1 cellular context compared by ENCODE assay signal in genomic region chr6:86685230-86685797, GRCh38.
TF ChIP-seq lines count a peak whose summit lies in the region.

No MANE protein-coding gene starts in this region.

TF ChIP-seq in K562, 482 proteins besides CTCF, POLR2A, EP300 and RAD21 (continued from another document and continues in another):
- TF ChIP-seq ZBTB9 (CRISPR knock-in tag; IDR thresholded peaks at IDR 0.05) (no peak), ZNF79 (CRISPR knock-in tag; IDR thresholded peaks at IDR 0.05; ENCODE audit: low read depth) (0 out of 2 replicates have a peak, but pooled peaks have one; percentile 32), ERF (CRISPR knock-in tag; IDR thresholded peaks at IDR 0.05) (no peak), ZNF655 (CRISPR knock-in tag; IDR thresholded peaks at IDR 0.05) (no peak), CBX1 (IDR thresholded peaks at IDR 0.05; ENCODE audit: low read depth) (no peak), E2F5 (CRISPR knock-in tag; IDR thresholded peaks at IDR 0.05) (no peak), ZNF274 (IDR thresholded peaks at IDR 0.05; ENCODE audit: borderline replicate concordance, low read depth, low read length) (no peak), RNF2 (IDR thresholded peaks at IDR 0.05) (no peak), ZNF174 (CRISPR knock-in tag; IDR thresholded peaks at IDR 0.05) (no peak), CBFA2T3 (IDR thresholded peaks at IDR 0.05) (peak; percentile 52; the same call in 1 of the 2 replicates), SOX6 (IDR thresholded peaks at IDR 0.05) (peak; percentile 76), HOXB6 (CRISPR knock-in tag; IDR thresholded peaks at IDR 0.05; ENCODE audit: borderline replicate concordance) (no peak), ZBTB11 (CRISPR knock-in tag; IDR thresholded peaks at IDR 0.05) (peak in 1 of 3 experiments; percentile 22; a peak in 1 of 6 replicates), FOSL1 (tag; conservative IDR thresholded peaks at IDR 0.05) (peak; percentile 97), KLF6 (CRISPR knock-in tag; IDR thresholded peaks at IDR 0.05; ENCODE audit: borderline replicate concordance) (no peak), ZNF3 (CRISPR knock-in tag; IDR thresholded peaks at IDR 0.05) (no peak), CTBP1 (IDR thresholded peaks at IDR 0.05; ENCODE audit: borderline replicate concordance) (no peak), SMARCC2 (IDR thresholded peaks at IDR 0.05; ENCODE audit: low read depth) (peak; percentile 90), ZNF143 (CRISPR knock-in tag; IDR thresholded peaks at IDR 0.05) (no peak), ZNF24 (IDR thresholded peaks at IDR 0.05) (no peak), EP400 (IDR thresholded peaks at IDR 0.05) (no peak), ZC3H4 (CRISPR knock-in tag; IDR thresholded peaks at IDR 0.05; ENCODE audit: borderline replicate concordance) (no peak), MEIS2 (IDR thresholded peaks at IDR 0.05; ENCODE audit: partially characterized antibody) (peak; percentile 94), MTA3 (IDR thresholded peaks at IDR 0.05; ENCODE audit: borderline replicate concordance) (0 out of 2 replicates have a peak, but pooled peaks have one; percentile 24), BMI1 (IDR thresholded peaks at IDR 0.05; ENCODE audit: low read length) (no peak), SP2 (IDR thresholded peaks at IDR 0.05; ENCODE audit: extremely low read depth, low read depth, low read length, poor library complexity, severe bottlenecking) (no peak), MTA1 (IDR thresholded peaks at IDR 0.05; ENCODE audit: borderline replicate concordance) (0 out of 2 replicates have a peak, but pooled peaks have one; percentile 28), BCOR (IDR thresholded peaks at IDR 0.05) (no peak), MTA2 (IDR thresholded peaks at IDR 0.05; ENCODE audit: low read depth) (no peak), GATAD2A (IDR thresholded peaks at IDR 0.05) (0 out of 2 replicates have a peak, but pooled peaks have one; percentile 63), SIX5 (IDR thresholded peaks at IDR 0.05; ENCODE audit: borderline replicate concordance in 1 of 2, insufficient read depth in 1 of 2, low read depth in 1 of 2, low read length in 2 of 2) (no peak), MAFG (tag; conservative IDR thresholded peaks at IDR 0.05) (no peak), POLR2AphosphoS2 (IDR thresholded peaks at IDR 0.05; ENCODE audit: low read length) (no peak), CBFA2T2 (conservative IDR thresholded peaks at IDR 0.05) (peak; percentile 16; the same call in 1 of the 2 replicates), RBBP5 (IDR thresholded peaks at IDR 0.05; ENCODE audit: borderline replicate concordance, insufficient read depth, low read length, poor library complexity, severe bottlenecking) (no peak), ZKSCAN8 (CRISPR knock-in tag; IDR thresholded peaks at IDR 0.05) (no peak), SLC30A9 (CRISPR knock-in tag; IDR thresholded peaks at IDR 0.05) (no peak), NCOR1 (IDR thresholded peaks at IDR 0.05) (peak; percentile 28), STAT5A (IDR thresholded peaks at IDR 0.05; ENCODE audit: borderline replicate concordance, low read length) (0 out of 2 replicates have a peak, but pooled peaks have one; percentile 24)
- TF ChIP-seq, protein P1, sequence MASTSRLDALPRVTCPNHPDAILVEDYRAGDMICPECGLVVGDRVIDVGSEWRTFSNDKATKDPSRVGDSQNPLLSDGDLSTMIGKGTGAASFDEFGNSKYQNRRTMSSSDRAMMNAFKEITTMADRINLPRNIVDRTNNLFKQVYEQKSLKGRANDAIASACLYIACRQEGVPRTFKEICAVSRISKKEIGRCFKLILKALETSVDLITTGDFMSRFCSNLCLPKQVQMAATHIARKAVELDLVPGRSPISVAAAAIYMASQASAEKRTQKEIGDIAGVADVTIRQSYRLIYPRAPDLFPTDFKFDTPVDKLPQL (IDR thresholded peaks at IDR 0.05; ENCODE audit: extremely low read depth, insufficient read length): no peak
- TF ChIP-seq, protein P2, sequence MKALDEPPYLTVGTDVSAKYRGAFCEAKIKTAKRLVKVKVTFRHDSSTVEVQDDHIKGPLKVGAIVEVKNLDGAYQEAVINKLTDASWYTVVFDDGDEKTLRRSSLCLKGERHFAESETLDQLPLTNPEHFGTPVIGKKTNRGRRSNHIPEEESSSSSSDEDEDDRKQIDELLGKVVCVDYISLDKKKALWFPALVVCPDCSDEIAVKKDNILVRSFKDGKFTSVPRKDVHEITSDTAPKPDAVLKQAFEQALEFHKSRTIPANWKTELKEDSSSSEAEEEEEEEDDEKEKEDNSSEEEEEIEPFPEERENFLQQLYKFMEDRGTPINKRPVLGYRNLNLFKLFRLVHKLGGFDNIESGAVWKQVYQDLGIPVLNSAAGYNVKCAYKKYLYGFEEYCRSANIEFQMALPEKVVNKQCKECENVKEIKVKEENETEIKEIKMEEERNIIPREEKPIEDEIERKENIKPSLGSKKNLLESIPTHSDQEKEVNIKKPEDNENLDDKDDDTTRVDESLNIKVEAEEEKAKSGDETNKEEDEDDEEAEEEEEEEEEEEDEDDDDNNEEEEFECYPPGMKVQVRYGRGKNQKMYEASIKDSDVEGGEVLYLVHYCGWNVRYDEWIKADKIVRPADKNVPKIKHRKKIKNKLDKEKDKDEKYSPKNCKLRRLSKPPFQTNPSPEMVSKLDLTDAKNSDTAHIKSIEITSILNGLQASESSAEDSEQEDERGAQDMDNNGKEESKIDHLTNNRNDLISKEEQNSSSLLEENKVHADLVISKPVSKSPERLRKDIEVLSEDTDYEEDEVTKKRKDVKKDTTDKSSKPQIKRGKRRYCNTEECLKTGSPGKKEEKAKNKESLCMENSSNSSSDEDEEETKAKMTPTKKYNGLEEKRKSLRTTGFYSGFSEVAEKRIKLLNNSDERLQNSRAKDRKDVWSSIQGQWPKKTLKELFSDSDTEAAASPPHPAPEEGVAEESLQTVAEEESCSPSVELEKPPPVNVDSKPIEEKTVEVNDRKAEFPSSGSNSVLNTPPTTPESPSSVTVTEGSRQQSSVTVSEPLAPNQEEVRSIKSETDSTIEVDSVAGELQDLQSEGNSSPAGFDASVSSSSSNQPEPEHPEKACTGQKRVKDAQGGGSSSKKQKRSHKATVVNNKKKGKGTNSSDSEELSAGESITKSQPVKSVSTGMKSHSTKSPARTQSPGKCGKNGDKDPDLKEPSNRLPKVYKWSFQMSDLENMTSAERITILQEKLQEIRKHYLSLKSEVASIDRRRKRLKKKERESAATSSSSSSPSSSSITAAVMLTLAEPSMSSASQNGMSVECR (CRISPR knock-in tag; IDR thresholded peaks at IDR 0.05): no peak
- TF ChIP-seq, protein P3, sequence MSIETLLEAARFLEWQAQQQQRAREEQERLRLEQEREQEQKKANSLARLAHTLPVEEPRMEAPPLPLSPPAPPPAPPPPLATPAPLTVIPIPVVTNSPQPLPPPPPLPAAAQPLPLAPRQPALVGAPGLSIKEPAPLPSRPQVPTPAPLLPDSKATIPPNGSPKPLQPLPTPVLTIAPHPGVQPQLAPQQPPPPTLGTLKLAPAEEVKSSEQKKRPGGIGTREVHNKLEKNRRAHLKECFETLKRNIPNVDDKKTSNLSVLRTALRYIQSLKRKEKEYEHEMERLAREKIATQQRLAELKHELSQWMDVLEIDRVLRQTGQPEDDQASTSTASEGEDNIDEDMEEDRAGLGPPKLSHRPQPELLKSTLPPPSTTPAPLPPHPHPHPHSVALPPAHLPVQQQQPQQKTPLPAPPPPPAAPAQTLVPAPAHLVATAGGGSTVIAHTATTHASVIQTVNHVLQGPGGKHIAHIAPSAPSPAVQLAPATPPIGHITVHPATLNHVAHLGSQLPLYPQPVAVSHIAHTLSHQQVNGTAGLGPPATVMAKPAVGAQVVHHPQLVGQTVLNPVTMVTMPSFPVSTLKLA (conservative IDR thresholded peaks at IDR 0.05): no peak
- TF ChIP-seq, protein P4, sequence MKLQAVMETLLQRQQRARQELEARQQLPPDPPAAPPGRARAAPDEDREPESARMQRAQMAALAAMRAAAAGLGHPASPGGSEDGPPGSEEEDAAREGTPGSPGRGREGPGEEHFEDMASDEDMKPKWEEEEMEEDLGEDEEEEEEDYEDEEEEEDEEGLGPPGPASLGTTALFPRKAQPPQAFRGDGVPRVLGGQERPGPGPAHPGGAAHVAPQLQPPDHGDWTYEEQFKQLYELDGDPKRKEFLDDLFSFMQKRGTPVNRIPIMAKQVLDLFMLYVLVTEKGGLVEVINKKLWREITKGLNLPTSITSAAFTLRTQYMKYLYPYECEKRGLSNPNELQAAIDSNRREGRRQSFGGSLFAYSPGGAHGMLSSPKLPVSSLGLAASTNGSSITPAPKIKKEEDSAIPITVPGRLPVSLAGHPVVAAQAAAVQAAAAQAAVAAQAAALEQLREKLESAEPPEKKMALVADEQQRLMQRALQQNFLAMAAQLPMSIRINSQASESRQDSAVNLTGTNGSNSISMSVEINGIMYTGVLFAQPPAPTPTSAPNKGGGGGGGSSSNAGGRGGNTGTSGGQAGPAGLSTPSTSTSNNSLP (IDR thresholded peaks at IDR 0.05; ENCODE audit: borderline replicate concordance, low read depth, low read length): 0 out of 2 replicates have a peak, but pooled peaks have one; percentile 70
- TF ChIP-seq, protein P5, sequence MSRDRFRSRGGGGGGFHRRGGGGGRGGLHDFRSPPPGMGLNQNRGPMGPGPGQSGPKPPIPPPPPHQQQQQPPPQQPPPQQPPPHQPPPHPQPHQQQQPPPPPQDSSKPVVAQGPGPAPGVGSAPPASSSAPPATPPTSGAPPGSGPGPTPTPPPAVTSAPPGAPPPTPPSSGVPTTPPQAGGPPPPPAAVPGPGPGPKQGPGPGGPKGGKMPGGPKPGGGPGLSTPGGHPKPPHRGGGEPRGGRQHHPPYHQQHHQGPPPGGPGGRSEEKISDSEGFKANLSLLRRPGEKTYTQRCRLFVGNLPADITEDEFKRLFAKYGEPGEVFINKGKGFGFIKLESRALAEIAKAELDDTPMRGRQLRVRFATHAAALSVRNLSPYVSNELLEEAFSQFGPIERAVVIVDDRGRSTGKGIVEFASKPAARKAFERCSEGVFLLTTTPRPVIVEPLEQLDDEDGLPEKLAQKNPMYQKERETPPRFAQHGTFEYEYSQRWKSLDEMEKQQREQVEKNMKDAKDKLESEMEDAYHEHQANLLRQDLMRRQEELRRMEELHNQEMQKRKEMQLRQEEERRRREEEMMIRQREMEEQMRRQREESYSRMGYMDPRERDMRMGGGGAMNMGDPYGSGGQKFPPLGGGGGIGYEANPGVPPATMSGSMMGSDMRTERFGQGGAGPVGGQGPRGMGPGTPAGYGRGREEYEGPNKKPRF (IDR thresholded peaks at IDR 0.05; ENCODE audit: low read depth, low read length): no peak
